Comparison of ENCODE assay signal across 1 cellular context in genomic region chr19:48568345-48568886, GRCh38.
TF ChIP-seq lines count a peak whose summit lies in the region.

No MANE protein-coding gene starts in this region.

TF ChIP-seq in HEK293, 187 proteins besides CTCF, POLR2A, EP300 and RAD21 (continued from another document):
- 0 out of 2 replicates have a peak, but pooled peaks have one; percentile 14 for TF ChIP-seq SCRT2 (tag by site-specific recombination; IDR thresholded peaks at IDR 0.05)
- TF ChIP-seq ZNF433 (tag by site-specific recombination; IDR thresholded peaks at IDR 0.05; ENCODE audit: low read depth) = no peak
- TF ChIP-seq ZNF174 (tag by site-specific recombination; IDR thresholded peaks at IDR 0.05) = no peak
- TF ChIP-seq ZEB2 (tag by site-specific recombination; IDR thresholded peaks at IDR 0.05) = 0 out of 2 replicates have a peak, but pooled peaks have one; percentile 44
- TF ChIP-seq ZNF830 (tag by site-specific recombination; IDR thresholded peaks at IDR 0.05; ENCODE audit: low read depth) = no peak
- no peak for TF ChIP-seq ZNF473 (tag by site-specific recombination; IDR thresholded peaks at IDR 0.05)
- TF ChIP-seq ZNF621 (tag by site-specific recombination; IDR thresholded peaks at IDR 0.05) = no peak
- peak; percentile 13; the same call in 1 of the 2 replicates for TF ChIP-seq ZFP69B (tag by site-specific recombination; IDR thresholded peaks at IDR 0.05)
- peak; percentile 79 for TF ChIP-seq GLIS1 (tag by site-specific recombination; IDR thresholded peaks at IDR 0.05)
- TF ChIP-seq ZIC2 (tag by site-specific recombination; IDR thresholded peaks at IDR 0.05) = peak; percentile 89
